1 cellular context compared by ENCODE assay signal in genomic region chr19:38405276-38405675, GRCh38.
TF ChIP-seq lines count a peak whose summit lies in the region.

No MANE protein-coding gene starts in this region.

TF ChIP-seq in H1, 55 proteins besides CTCF, POLR2A, EP300 and RAD21:
- TF ChIP-seq E2F6 (IDR thresholded peaks at IDR 0.05) (no peak), PHF8 (conservative IDR thresholded peaks at IDR 0.05; ENCODE audit: low read depth, low read length) (no peak), RNF2 (IDR thresholded peaks at IDR 0.05; ENCODE audit: borderline replicate concordance, low read depth, low read length, missing control alignments, poor library complexity, severe bottlenecking) (no peak), POU5F1 (IDR thresholded peaks at IDR 0.05; ENCODE audit: low read depth, low read length) (no peak), TAF7 (optimal IDR thresholded peaks at IDR 0.05; ENCODE audit: borderline replicate concordance, low read depth, low read length) (no peak), HDAC6 (IDR thresholded peaks at IDR 0.05; ENCODE audit: low read depth, low read length) (no peak), SIRT6 (IDR thresholded peaks at IDR 0.05; ENCODE audit: low read length) (no peak), KDM5A (IDR thresholded peaks at IDR 0.05; ENCODE audit: low read length) (no peak), EGR1 (IDR thresholded peaks at IDR 0.05; ENCODE audit: borderline replicate concordance, low read depth, low read length) (no peak), CEBPB (IDR thresholded peaks at IDR 0.05; ENCODE audit: low read depth, low read length) (no peak), ASH2L (IDR thresholded peaks at IDR 0.05; ENCODE audit: low read length) (no peak), SP1 (IDR thresholded peaks at IDR 0.05; ENCODE audit: low read depth, low read length) (no peak), BACH1 (IDR thresholded peaks at IDR 0.05; ENCODE audit: low read length) (no peak), SP2 (IDR thresholded peaks at IDR 0.05; ENCODE audit: low read length) (no peak), RBBP5 (IDR thresholded peaks at IDR 0.05; ENCODE audit: borderline replicate concordance, low read depth, low read length) (no peak), CHD1 (IDR thresholded peaks at IDR 0.05; ENCODE audit: low read depth, low read length) (no peak), JUN (IDR thresholded peaks at IDR 0.05; ENCODE audit: low read depth, low read length) (no peak), TEAD4 (IDR thresholded peaks at IDR 0.05; ENCODE audit: low read depth, low read length) (no peak), CBX8 (IDR thresholded peaks at IDR 0.05; ENCODE audit: borderline replicate concordance, low read depth, low read length) (no peak), CHD7 (IDR thresholded peaks at IDR 0.05; ENCODE audit: insufficient replicate concordance, low read length) (no peak)
